8 cellular contexts compared by ENCODE assay signal in the genomic region with DNA sequence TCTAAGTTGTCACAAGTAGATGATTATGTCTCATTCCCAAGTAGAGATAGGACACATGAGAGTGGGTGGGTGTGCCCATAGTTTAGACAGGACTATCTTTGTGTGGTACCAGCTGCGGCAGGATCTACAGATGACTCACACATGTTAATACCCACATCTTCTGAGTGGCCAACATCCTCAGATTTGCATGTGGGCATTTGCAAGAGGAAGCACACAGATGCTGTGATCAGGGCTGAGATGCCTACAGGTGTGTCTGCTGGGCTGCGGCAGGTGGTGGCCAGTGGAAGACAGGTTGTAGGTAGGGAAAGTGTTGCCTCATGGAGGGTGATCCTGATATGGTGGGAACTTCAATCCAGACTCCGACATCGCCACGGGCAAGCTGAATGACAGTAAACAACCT. TPM values are rescaled to one million over a fixed set of nuclear protein-coding genes. Genes with fewer than 3 reads are reported as not detected.
DNase-seq lines count a peak whose midpoint lies in the region; ATAC-seq and TF ChIP-seq lines count a peak whose summit lies in the region.

No MANE protein-coding gene starts in this region.

- no peak for TF ChIP-seq POLR2A in testis (IDR thresholded peaks at IDR 0.05)
- no peak for TF ChIP-seq POLR2A in uterus (IDR thresholded peaks at IDR 0.05)

- H3K36me3 ChIP-seq in lower lobe of right lung (no peaks in the 10 kb centered on the region), testis (ENCODE audit: low read depth, missing control alignments) (no peaks in the 10 kb centered on the region), uterus (no peaks in the 10 kb centered on the region)

- intact Hi-C loops in lower lobe of right lung (cut with DNase I) = no loop called here
- intact Hi-C loops in testis (cut with DNase I; ENCODE audit: low total_unique reads) = no loop called here
- intact Hi-C loops in uterus (cut with DNase I; ENCODE audit: low total_unique reads) = no loop called here

- H3K27ac ChIP-seq in lower lobe of right lung (no peak overlapping the region), testis (no peak overlapping the region), uterus (no peak overlapping the region)

- TF ChIP-seq CTCF in lower lobe of right lung (IDR thresholded peaks at IDR 0.05) = no peak
- TF ChIP-seq CTCF in testis (IDR thresholded peaks at IDR 0.05) = no peak
- no peak for TF ChIP-seq CTCF in uterus (IDR thresholded peaks at IDR 0.05)

- peaks cover 76% of the 10 kb centered on the region for H3K4me1 ChIP-seq in lower lobe of right lung
- peaks cover 15% of the 10 kb centered on the region for H3K4me1 ChIP-seq in testis
- H3K4me1 ChIP-seq in uterus = peaks cover 6 to 8% of the 10 kb centered on the region in 2 donors

- 91 to 95% methylated on average over 5 of the region's 5 CpGs for WGBS in testis, 2 donors

- H3K9me3 ChIP-seq in lower lobe of right lung (no peaks in the 10 kb centered on the region), testis (no peaks in the 10 kb centered on the region), uterus (no peaks in the 10 kb centered on the region)

- H3K4me3 ChIP-seq in lower lobe of right lung (no peak overlapping the region), testis (no peak overlapping the region), uterus (no peak overlapping the region)

- ATAC-seq in GM18502 (IDR thresholded peaks at IDR 0.05; ENCODE audit: poor library complexity, unreplicated experiment) (peak; percentile 66), GM21825 (IDR thresholded peaks at IDR 0.05; ENCODE audit: unreplicated experiment) (peak; percentile 70), lower lobe of right lung (peak; percentile 6 to 40), HG03095 (IDR thresholded peaks at IDR 0.05; ENCODE audit: unreplicated experiment) (no peak)

- DNase-seq in NCI-H526 (lab: John Stamatoyannopoulos, UW) (peak; percentile 46 to 49), lower lobe of right lung (no peak), testis (no peak), uterus (no peak)
- no peak for DNase-seq in stimulated activated CD4-positive, alpha-beta T cell treated with anti-CD3 and anti-CD28 coated beads, Interleukin-2, amount 100 ng/mL, for 24 hours

- H3K27me3 ChIP-seq in lower lobe of right lung (ENCODE audit: low read depth) (no peaks in the 10 kb centered on the region), testis (no peaks in the 10 kb centered on the region), uterus (no peaks in the 10 kb centered on the region)

RNA-seq across cellular contexts. Expression of a gene that starts 50.8 kb away (rescaled TPM):
- total RNA-seq in lower lobe of right lung = 275 TPM
- 100 to 1,000 TPM; 118 to 127 TPM for total RNA-seq in testis
- polyA plus RNA-seq in testis (ENCODE audit: insufficient read depth, low read depth, low replicate concordance) = 109 TPM
- 100 to 1,000 TPM in 3 of 4 donors, 10 to 100 TPM in 1; 86.8 to 336 (median 231) TPM for total RNA-seq in uterus

Comparison
In these comparisons a context has a peak if more than half of its experiments do, and no peak if none do; other contexts are left out.
1. DNase-seq: peak in NCI-H526 (2 of 2); none in lower lobe of right lung (single experiment), testis (single experiment), uterus (0 of 2) and stimulated activated CD4-positive, alpha-beta T cell treated with anti-CD3 and anti-CD28 coated beads, Interleukin-2, amount 100 ng/mL, for 24 hours (0 of 2).